8 cellular contexts compared by ENCODE assay signal in the genomic region with DNA sequence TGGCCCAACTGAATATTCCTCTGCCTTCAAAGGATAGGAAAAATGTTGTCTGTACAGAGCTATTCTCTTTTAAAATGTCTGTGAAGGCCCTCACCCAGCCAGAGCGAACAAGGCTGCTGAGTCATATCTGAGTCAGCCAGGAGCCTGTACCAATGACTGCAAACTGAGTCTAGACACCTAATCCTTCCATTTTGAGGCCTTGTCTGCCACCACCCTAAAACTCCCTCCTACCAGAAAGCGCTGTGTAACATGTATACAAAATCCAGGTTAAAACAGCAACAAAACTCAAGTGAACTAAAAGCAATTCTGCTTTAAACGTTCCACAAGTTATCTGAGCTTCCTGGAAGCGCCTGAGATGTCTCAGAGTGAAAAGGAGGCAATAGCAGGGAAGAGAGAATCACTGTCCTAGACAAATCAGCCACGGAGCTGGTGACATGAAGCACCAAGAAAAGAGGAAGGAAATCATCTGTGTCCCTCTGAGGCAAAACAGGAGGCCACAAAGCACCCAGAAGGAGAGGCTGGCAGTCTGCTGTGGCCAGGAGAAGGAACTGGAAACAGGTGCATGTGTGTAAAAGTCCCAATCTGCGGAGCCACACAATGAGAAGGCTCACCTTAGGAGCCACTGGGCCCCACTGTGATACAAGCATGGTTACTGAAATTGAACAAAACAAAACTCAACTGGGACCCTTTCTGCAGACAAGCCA. TPM values are rescaled to one million over a fixed set of nuclear protein-coding genes. Genes with fewer than 3 reads are reported as not detected.
DNase-seq lines count a peak whose midpoint lies in the region; ATAC-seq, FAIRE-seq and TF ChIP-seq lines count a peak whose summit lies in the region.

No MANE protein-coding gene starts in this region.

- H3K27me3 ChIP-seq in parathyroid adenoma (ENCODE audit: control insufficient read depth, insufficient read depth, low read length) = no peaks in the 10 kb centered on the region
- no peaks in the 10 kb centered on the region for H3K27me3 ChIP-seq in testis
- no peaks in the 10 kb centered on the region for H3K27me3 ChIP-seq in endodermal cell (ENCODE audit: control insufficient read depth, insufficient read depth, low read length, poor library complexity, severe bottlenecking)

- 84% methylated on average over 6 of the region's 6 CpGs for WGBS in testis, 2 donors
- WGBS in endodermal cell (ENCODE audit: insufficient coverage in 1 of 2, insufficient read length in 1 of 2), 2 experiments = 93% methylated on average over 5 to 6 of the region's 6 CpGs

- TF ChIP-seq POLR2A in testis (IDR thresholded peaks at IDR 0.05) = no peak

- peak; percentile 71 for ATAC-seq in activated CD8-positive, alpha-beta memory T cell treated with anti-CD3 and anti-CD28 coated beads, Interleukin-2, amount 10 ng/mL, durations not matched to agents 7 days and 5 days
- ATAC-seq in HG02973 (IDR thresholded peaks at IDR 0.05; ENCODE audit: unreplicated experiment) = peak; percentile 43

- no peaks in the 10 kb centered on the region for H3K9me3 Mint-ChIP-seq in activated CD8-positive, alpha-beta memory T cell treated with anti-CD3 and anti-CD28 coated beads, Interleukin-2, amount 10 ng/mL, durations not matched to agents 7 days and 5 days (ENCODE audit: low read depth)
- H3K9me3 Mint-ChIP-seq in chondrocyte (ENCODE audit: low read depth) = no peaks in the 10 kb centered on the region
- H3K9me3 Mint-ChIP-seq in endodermal cell = no peaks in the 10 kb centered on the region

- FAIRE-seq in RCC 7860 (lab: Jason Lieb, UNC) = peak; percentile 72

- H3K4me2 ChIP-seq in parathyroid adenoma (ENCODE audit: low read length) = no peak overlapping the region

- H3K27me3 Mint-ChIP-seq in activated CD8-positive, alpha-beta memory T cell treated with anti-CD3 and anti-CD28 coated beads, Interleukin-2, amount 10 ng/mL, durations not matched to agents 7 days and 5 days = no peaks in the 10 kb centered on the region
- H3K27me3 Mint-ChIP-seq in chondrocyte (ENCODE audit: low read depth) = no peaks in the 10 kb centered on the region
- no peaks in the 10 kb centered on the region for H3K27me3 Mint-ChIP-seq in endodermal cell (ENCODE audit: insufficient read depth)

- H3K36me3 Mint-ChIP-seq in activated CD8-positive, alpha-beta memory T cell treated with anti-CD3 and anti-CD28 coated beads, Interleukin-2, amount 10 ng/mL, durations not matched to agents 7 days and 5 days = no peaks in the 10 kb centered on the region
- peaks cover 2% of the 10 kb centered on the region for H3K36me3 Mint-ChIP-seq in chondrocyte (ENCODE audit: low read depth)
- peaks cover 14% of the 10 kb centered on the region for H3K36me3 Mint-ChIP-seq in endodermal cell (ENCODE audit: low read depth)

- H3K4me3 ChIP-seq in parathyroid adenoma (ENCODE audit: low read depth, low read length) (no peak overlapping the region), testis (no peak overlapping the region), endodermal cell (ENCODE audit: low read length) (no peak overlapping the region)

- peak overlapping the region; percentile 69 for H3K27ac Mint-ChIP-seq in activated CD8-positive, alpha-beta memory T cell treated with anti-CD3 and anti-CD28 coated beads, Interleukin-2, amount 10 ng/mL, durations not matched to agents 7 days and 5 days
- H3K27ac Mint-ChIP-seq in chondrocyte (ENCODE audit: unreplicated experiment) = peak overlapping the region; percentile 78
- no peak overlapping the region for H3K27ac Mint-ChIP-seq in endodermal cell

- intact Hi-C loops in testis (cut with DNase I; ENCODE audit: low total_unique reads) = no loop called here

- H2AFZ ChIP-seq in parathyroid adenoma = peak overlapping the region; percentile 41

- no peaks in the 10 kb centered on the region for H3K79me2 ChIP-seq in parathyroid adenoma

- no peak overlapping the region for H3K4me3 Mint-ChIP-seq in activated CD8-positive, alpha-beta memory T cell treated with anti-CD3 and anti-CD28 coated beads, Interleukin-2, amount 10 ng/mL, durations not matched to agents 7 days and 5 days
- H3K4me3 Mint-ChIP-seq in chondrocyte (ENCODE audit: unreplicated experiment) (no peak overlapping the region), endodermal cell (no peak overlapping the region)

- H3K4me1 Mint-ChIP-seq in activated CD8-positive, alpha-beta memory T cell treated with anti-CD3 and anti-CD28 coated beads, Interleukin-2, amount 10 ng/mL, durations not matched to agents 7 days and 5 days = peaks cover 21% of the 10 kb centered on the region
- H3K4me1 Mint-ChIP-seq in chondrocyte (ENCODE audit: low read depth) = peaks cover 12% of the 10 kb centered on the region
- H3K4me1 Mint-ChIP-seq in endodermal cell = peaks cover 31% of the 10 kb centered on the region

- peaks cover 28% of the 10 kb centered on the region for H3K4me1 ChIP-seq in parathyroid adenoma
- no peaks in the 10 kb centered on the region for H3K4me1 ChIP-seq in testis
- peaks cover 22% of the 10 kb centered on the region for H3K4me1 ChIP-seq in endodermal cell (ENCODE audit: control insufficient read depth, insufficient read depth, low read length)

- H3K36me3 ChIP-seq in parathyroid adenoma (ENCODE audit: control insufficient read depth, insufficient read depth, low read length) (no peaks in the 10 kb centered on the region), testis (ENCODE audit: low read depth, missing control alignments) (no peaks in the 10 kb centered on the region), endodermal cell (ENCODE audit: control insufficient read depth, insufficient read depth, low read length) (no peaks in the 10 kb centered on the region)

- H3K9me3 ChIP-seq in parathyroid adenoma (ENCODE audit: control insufficient read depth, low read length) = no peaks in the 10 kb centered on the region
- no peaks in the 10 kb centered on the region for H3K9me3 ChIP-seq in testis
- no peaks in the 10 kb centered on the region for H3K9me3 ChIP-seq in endodermal cell (ENCODE audit: control insufficient read depth, low read length)

- H3K27ac ChIP-seq in parathyroid adenoma (peak overlapping the region; percentile 78), testis (no peak overlapping the region), endodermal cell (ENCODE audit: low read depth, low read length) (no peak overlapping the region)

- CTCF ChIA-PET in activated CD8-positive, alpha-beta memory T cell treated with anti-CD3 and anti-CD28 coated beads, Interleukin-2, amount 10 ng/mL, durations not matched to agents 7 days and 5 days (lab: Charles Lee) = no interaction called here

- TF ChIP-seq CTCF in chondrocyte (IDR thresholded peaks at IDR 0.05) (no peak), parathyroid adenoma (IDR thresholded peaks at IDR 0.05) (no peak), testis (IDR thresholded peaks at IDR 0.05) (no peak), endodermal cell (conservative IDR thresholded peaks at IDR 0.05) (no peak)

- peak; percentile 59 for DNase-seq in activated CD8-positive, alpha-beta memory T cell treated with anti-CD3 and anti-CD28 coated beads, Interleukin-2, amount 10 ng/mL, durations not matched to agents 7 days and 5 days
- DNase-seq in activated CD8-positive, alpha-beta memory T cell treated with anti-CD3 and anti-CD28 coated beads, Interleukin-2, amount 50 U/mL, for 48 hours = no peak
- DNase-seq in RCC 7860 (ENCODE audit: low spot score) = peak; percentile 65
- DNase-seq in chondrocyte (ENCODE audit: low spot score) = no peak
- DNase-seq in testis = no peak
- no peak for DNase-seq in endodermal cell

- no peak overlapping the region for H3K9ac ChIP-seq in parathyroid adenoma
- H3K9ac ChIP-seq in endodermal cell (ENCODE audit: extremely low read depth, low read length, poor library complexity, severe bottlenecking) = no peak overlapping the region

RNA-seq across cellular contexts. Expression of gene DHRS12, which starts 10.2 kb away (rescaled TPM):
- total RNA-seq in activated CD8-positive, alpha-beta memory T cell treated with anti-CD3 and anti-CD28 coated beads, Interleukin-2, amount 10 ng/mL, durations not matched to agents 7 days and 5 days = 1 to 10 TPM; 6.0 to 6.6 TPM
- total RNA-seq in chondrocyte = 7.6 to 10.6 TPM (median 7.9 TPM) in 3 replicates
- total RNA-seq in testis = 10 to 100 TPM; 11.4 to 16.8 TPM
- 15.9 TPM for polyA plus RNA-seq in testis (ENCODE audit: insufficient read depth, low read depth, low replicate concordance)
- 10 to 100 TPM; 13.8 to 19.8 TPM for total RNA-seq in endodermal cell
- polyA plus RNA-seq in endodermal cell (2013, experiment 1 of 2) = 18.1 TPM
- 11.8 TPM for polyA plus RNA-seq in endodermal cell (2013, experiment 2 of 2)

RNA-seq across cellular contexts. Expression of gene TMEM272, which starts 51.3 kb away (rescaled TPM):
- under 1 TPM; 0.09 TPM for total RNA-seq in activated CD8-positive, alpha-beta memory T cell treated with anti-CD3 and anti-CD28 coated beads, Interleukin-2, amount 10 ng/mL, durations not matched to agents 7 days and 5 days
- total RNA-seq in chondrocyte (0.10 to 0.12 TPM in 2 of 3 replicates, not detected in the other), testis (1 to 10 TPM; 1.7 to 1.9 TPM), endodermal cell (under 1 TPM; 0.62 TPM)
- 0.50 TPM for polyA plus RNA-seq in testis (ENCODE audit: insufficient read depth, low read depth, low replicate concordance)
- polyA plus RNA-seq in endodermal cell (2013, experiment 1 of 2) = 0.11 TPM
- 0.58 TPM for polyA plus RNA-seq in endodermal cell (2013, experiment 2 of 2)

Comparison
In these comparisons a context has a peak if more than half of its experiments do, and no peak if none do; other contexts are left out.
1. DNase-seq: peak in activated CD8-positive, alpha-beta memory T cell treated with anti-CD3 and anti-CD28 coated beads, Interleukin-2, amount 10 ng/mL, durations not matched to agents 7 days and 5 days (single experiment) and RCC 7860 (single experiment); none in activated CD8-positive, alpha-beta memory T cell treated with anti-CD3 and anti-CD28 coated beads, Interleukin-2, amount 50 U/mL, for 48 hours (single experiment), chondrocyte (single experiment), testis (single experiment) and endodermal cell (single experiment).